15 cellular contexts compared by ENCODE assay signal in the genomic region with DNA sequence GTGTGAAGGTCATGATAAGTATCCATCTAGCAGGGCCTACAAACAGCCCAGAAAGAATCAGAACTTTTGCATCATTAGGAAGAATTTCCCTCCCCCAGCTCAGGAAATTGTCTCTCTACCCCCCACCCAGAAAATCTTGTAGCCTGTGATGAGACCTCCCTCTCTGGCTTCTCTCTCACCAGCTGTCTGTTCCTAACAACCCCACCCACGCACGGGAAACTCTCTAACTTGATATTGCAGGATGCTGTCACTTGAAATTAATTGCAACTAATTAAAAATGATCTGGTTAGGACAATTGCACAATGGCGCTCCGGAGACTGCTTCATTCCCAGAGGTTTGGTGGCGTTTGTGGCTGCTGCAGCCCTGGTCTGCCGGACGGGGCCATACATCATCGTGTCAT. TPM values are rescaled to one million over a fixed set of nuclear protein-coding genes. Genes with fewer than 3 reads are reported as not detected.
"Had no signal": no experiment of that assay in that cellular context is flagged by ENCODE, and none has a peak within 500 bp of the region (broad histone marks: within the 10 kb centered on the region; RNA-seq: fewer than 3 reads in every experiment).

No MANE protein-coding gene starts in this region.

- DNase-seq: activated CD4-positive, alpha-beta T cell treated with anti-CD3 and anti-CD28 coated beads for 36 hours; activated naive CD4-positive, alpha-beta T cell; colonic mucosa; foreskin melanocyte; head of caudate nucleus; left ventricle myocardium inferior; stomach; T-helper 1 cell; tibial artery; WERI-Rb-1 had no signal

- H3K4me1 Mint-ChIP-seq: activated CD4-positive, alpha-beta T cell treated with anti-CD3 and anti-CD28 coated beads for 36 hours; memory B cell had no signal

- H3K4me3 Mint-ChIP-seq: activated CD4-positive, alpha-beta T cell treated with anti-CD3 and anti-CD28 coated beads for 36 hours; activated T-helper 1 cell treated with anti-CD3 and anti-CD28 coated beads, Interleukin-12 subunit alpha, Interleukin-12 subunit beta, Interleukin-2, Interleukin-4 antibody, amounts not matched to agents 30 ng/mL and 10 ng/mL and 1 ng/mL, durations not matched to agents 14 hours and 24 hours and 36 hours; memory B cell; natural killer cell treated with Interleukin-12 subunit alpha and Interleukin-12 subunit beta and Interleukin-15 and Interleukin-18, amount 100 ng/mL, for 72 hours had no signal

- H3K27ac ChIP-seq: ascending aorta, cardiac muscle cell, colonic mucosa, left ventricle myocardium inferior, stomach, tibial artery, WERI-Rb-1 had no signal

- H3K9me3 ChIP-seq: ascending aorta, colonic mucosa, tibial artery had no signal

- ATAC-seq: activated CD4-positive, alpha-beta T cell treated with anti-CD3 and anti-CD28 coated beads for 36 hours had no signal

- H3K4me3 ChIP-seq: ascending aorta, cardiac muscle cell, colonic mucosa, left ventricle myocardium inferior, stomach, tibial artery had no signal

- H3K9me3 Mint-ChIP-seq: natural killer cell treated with Interleukin-12 subunit alpha and Interleukin-12 subunit beta and Interleukin-15 and Interleukin-18, amount 100 ng/mL, for 72 hours had no signal

- H3K4me1 ChIP-seq: ascending aorta, colonic mucosa, left ventricle myocardium inferior, stomach, tibial artery had no signal

- H3K27ac Mint-ChIP-seq: activated CD4-positive, alpha-beta T cell treated with anti-CD3 and anti-CD28 coated beads for 36 hours; activated T-helper 1 cell treated with anti-CD3 and anti-CD28 coated beads, Interleukin-12 subunit alpha, Interleukin-12 subunit beta, Interleukin-2, Interleukin-4 antibody, amounts not matched to agents 30 ng/mL and 10 ng/mL and 1 ng/mL, durations not matched to agents 14 hours and 24 hours and 36 hours; memory B cell; natural killer cell treated with Interleukin-12 subunit alpha and Interleukin-12 subunit beta and Interleukin-15 and Interleukin-18, amount 100 ng/mL, for 72 hours had no signal

- H3K36me3 Mint-ChIP-seq: memory B cell; natural killer cell treated with Interleukin-12 subunit alpha and Interleukin-12 subunit beta and Interleukin-15 and Interleukin-18, amount 100 ng/mL, for 72 hours had no signal

- H3K36me3 ChIP-seq: ascending aorta, cardiac muscle cell, colonic mucosa, left ventricle myocardium inferior, stomach, tibial artery, WERI-Rb-1 had no signal

- H3K27me3 ChIP-seq: ascending aorta, cardiac muscle cell, colonic mucosa, stomach, tibial artery had no signal

RNA-seq across cellular contexts. Expression of gene ZNF503, which starts 34.5 kb away (rescaled TPM):
- total RNA-seq: activated T-helper 1 cell treated with anti-CD3 and anti-CD28 coated beads, Interleukin-12 subunit alpha, Interleukin-12 subunit beta, Interleukin-2, Interleukin-4 antibody, amounts not matched to agents 30 ng/mL and 10 ng/mL and 1 ng/mL, durations not matched to agents 14 hours and 24 hours and 36 hours had no signal
